In genomic region chr9:74415995-74416394, GRCh38 we compare ENCODE assay signal across 27 cellular contexts.
"Had no signal": no experiment of that assay in that cellular context is flagged by ENCODE, and none has a peak within 500 bp of the region (broad histone marks: within the 10 kb centered on the region; RNA-seq: fewer than 3 reads in every experiment).

No MANE protein-coding gene starts in this region.

- H3K4me3 Mint-ChIP-seq: dendritic cell treated with granulocyte-macrophage colony-stimulating factor and Interleukin-4, amounts not matched to agents 40 ng/mL and 50 ng/mL, for 4 days; endodermal cell; memory B cell; nephron; neural progenitor cell; stimulated activated memory B cell treated with anti-CD40 and anti-IgM and Interleukin-4, amounts not matched to agents 10 μg/mL and 1 μg/mL and 100 μg/mL, for 72 hours; stimulated activated naive CD8-positive, alpha-beta T cell treated with anti-CD3 and anti-CD28 coated beads, Interleukin-15, Interleukin-2, amounts not matched to agents 100 ng/mL and 50 ng/mL, for 24 hours had no signal

- H3K36me3 ChIP-seq: colonic mucosa, gastroesophageal sphincter, heart left ventricle, neural progenitor cell, sigmoid colon, thoracic aorta, tibial nerve, upper lobe of left lung had no signal

- H3K4me1 Mint-ChIP-seq: endodermal cell; memory B cell; nephron; neural progenitor cell; stimulated activated memory B cell treated with anti-CD40 and anti-IgM and Interleukin-4, amounts not matched to agents 10 μg/mL and 1 μg/mL and 100 μg/mL, for 72 hours had no signal

- H3K9me3 ChIP-seq: colonic mucosa, gastroesophageal sphincter, heart left ventricle, sigmoid colon, thoracic aorta, tibial nerve, upper lobe of left lung had no signal

- H3K27ac ChIP-seq: colonic mucosa, epithelial cell of prostate, foreskin keratinocyte, gastroesophageal sphincter, heart left ventricle, hepatocyte, neural progenitor cell, parathyroid adenoma, sigmoid colon, thoracic aorta, tibial nerve, upper lobe of left lung had no signal

- H3K27me3 ChIP-seq: colonic mucosa, foreskin keratinocyte, gastroesophageal sphincter, heart left ventricle, hepatocyte, neural progenitor cell, sigmoid colon, tibial nerve, upper lobe of left lung had no signal

- H3K9me3 Mint-ChIP-seq: dendritic cell treated with granulocyte-macrophage colony-stimulating factor and Interleukin-4, amounts not matched to agents 40 ng/mL and 50 ng/mL, for 4 days; endodermal cell; memory B cell; nephron; neural progenitor cell had no signal

- H3K27ac Mint-ChIP-seq: dendritic cell treated with granulocyte-macrophage colony-stimulating factor and Interleukin-4, amounts not matched to agents 40 ng/mL and 50 ng/mL, for 4 days; endodermal cell; memory B cell; nephron; neural progenitor cell; progenitor cell of endocrine pancreas; stimulated activated memory B cell treated with anti-CD40 and anti-IgM and Interleukin-4, amounts not matched to agents 10 μg/mL and 1 μg/mL and 100 μg/mL, for 72 hours; stimulated activated naive CD8-positive, alpha-beta T cell treated with anti-CD3 and anti-CD28 coated beads, Interleukin-15, Interleukin-2, amounts not matched to agents 100 ng/mL and 50 ng/mL, for 24 hours had no signal

- H3K36me3 Mint-ChIP-seq: memory B cell; neural progenitor cell; stimulated activated memory B cell treated with anti-CD40 and anti-IgM and Interleukin-4, amounts not matched to agents 10 μg/mL and 1 μg/mL and 100 μg/mL, for 72 hours had no signal

- H3K4me1 ChIP-seq: colonic mucosa, foreskin keratinocyte, gastroesophageal sphincter, heart left ventricle, parathyroid adenoma, sigmoid colon, tibial nerve, upper lobe of left lung had no signal

- DNase-seq: colonic mucosa; effector CD8-positive, alpha-beta T cell; endodermal cell; foreskin keratinocyte; heart left ventricle; kidney; right cardiac atrium; sigmoid colon; stimulated activated CD4-positive, alpha-beta T cell treated with anti-CD3 and anti-CD28 coated beads, Interleukin-2, amount 100 ng/mL, for 24 hours; stimulated activated CD4-positive, alpha-beta T cell treated with anti-CD3 and anti-CD28 coated beads, Interleukin-4, amount 100 ng/mL, for 24 hours; upper lobe of left lung had no signal

- H3K27me3 Mint-ChIP-seq: dendritic cell treated with granulocyte-macrophage colony-stimulating factor and Interleukin-4, amounts not matched to agents 40 ng/mL and 50 ng/mL, for 4 days; memory B cell; stimulated activated memory B cell treated with anti-CD40 and anti-IgM and Interleukin-4, amounts not matched to agents 10 μg/mL and 1 μg/mL and 100 μg/mL, for 72 hours; stimulated activated naive CD8-positive, alpha-beta T cell treated with anti-CD3 and anti-CD28 coated beads, Interleukin-15, Interleukin-2, amounts not matched to agents 100 ng/mL and 50 ng/mL, for 24 hours had no signal

- H3K4me3 ChIP-seq: colonic mucosa, gastroesophageal sphincter, heart left ventricle, hepatocyte, lung, neural progenitor cell, sigmoid colon, thoracic aorta, tibial nerve, upper lobe of left lung had no signal

- ATAC-seq: esophagus mucosa; foreskin keratinocyte; gastroesophageal sphincter; heart left ventricle; left lobe of liver; right cardiac atrium; stimulated activated memory B cell treated with anti-CD40 and anti-IgM and Interleukin-4, amounts not matched to agents 10 μg/mL and 1 μg/mL and 100 μg/mL, for 72 hours had no signal
